In the genomic region with DNA sequence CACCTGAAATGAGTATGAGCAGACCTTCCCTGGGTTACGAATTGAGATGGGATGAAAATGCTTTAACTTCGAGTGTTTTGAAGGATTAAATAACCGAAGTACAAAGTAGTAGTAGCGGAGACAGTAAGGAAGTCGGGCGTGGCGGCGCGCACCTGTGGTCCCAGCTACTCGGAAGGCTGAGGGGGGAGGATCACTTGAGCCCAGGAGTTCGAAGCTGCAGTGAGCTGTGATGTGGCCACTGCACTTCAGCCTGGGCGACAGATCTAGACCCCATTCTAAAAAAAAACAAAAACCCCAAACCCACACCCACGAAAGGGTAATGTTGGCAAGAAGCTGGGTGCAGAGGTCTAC, we compare ENCODE assay signal across 1 cellular context. TPM values are rescaled to one million over a fixed set of nuclear protein-coding genes. Genes with fewer than 3 reads are reported as not detected.
"Had no signal": no experiment of that assay in that cellular context is flagged by ENCODE, and none has a peak within 500 bp of the region (broad histone marks: within the 10 kb centered on the region; RNA-seq: fewer than 3 reads in every experiment).

No MANE protein-coding gene starts in this region.

RNA-seq across cellular contexts. Expression of a gene that starts 15.4 kb away (rescaled TPM):
- total RNA-seq: kidney epithelial cell had no signal
